In the genomic region with DNA sequence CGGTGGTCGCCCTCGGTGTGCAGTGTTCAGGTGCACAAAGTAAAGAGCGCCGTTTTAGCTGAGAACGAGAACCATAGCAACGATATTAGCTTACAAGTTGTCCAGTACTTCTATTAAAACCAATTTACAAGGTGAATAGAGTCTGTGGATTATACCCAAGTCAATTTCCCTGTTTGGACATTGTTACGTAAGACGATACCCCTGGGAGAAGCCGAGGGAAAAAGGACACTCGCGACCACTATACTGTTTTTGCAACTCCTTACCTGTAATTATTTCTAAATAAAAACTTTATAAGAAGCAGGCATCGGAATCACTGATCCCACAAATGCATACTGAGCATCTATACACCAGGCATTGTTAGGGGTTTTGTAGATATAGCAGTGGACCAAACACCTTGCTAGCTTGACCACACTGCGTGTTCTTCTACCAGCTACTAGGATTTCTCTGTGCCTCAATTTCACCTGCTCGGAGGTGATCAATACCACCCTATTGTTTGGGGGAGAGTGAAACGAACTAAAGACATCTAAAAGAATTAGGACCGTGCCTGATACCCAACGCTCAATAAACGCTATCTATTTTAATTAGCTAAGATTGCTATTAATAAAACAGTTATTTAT, we compare ENCODE assay signal across 8 cellular contexts.
DNase-seq lines count a peak whose midpoint lies in the region; ATAC-seq and TF ChIP-seq lines count a peak whose summit lies in the region.

No MANE protein-coding gene starts in this region.

- H3K9me3 ChIP-seq in DND-41 (ENCODE audit: insufficient read depth, low read length, severe bottlenecking) (no peaks in the 10 kb centered on the region), OCI-LY3 (ENCODE audit: insufficient read depth, low read length) (no peaks in the 10 kb centered on the region), parathyroid adenoma (ENCODE audit: control insufficient read depth, low read length) (no peaks in the 10 kb centered on the region)

- peak overlapping the region; percentile 87 for H3K4me2 ChIP-seq in DND-41 (ENCODE audit: insufficient read depth, low read length)
- peak overlapping the region; percentile 98 for H3K4me2 ChIP-seq in OCI-LY3 (ENCODE audit: low read length)
- peak overlapping the region; percentile 82 for H3K4me2 ChIP-seq in parathyroid adenoma (ENCODE audit: low read length)

- H3K79me2 ChIP-seq in DND-41 (ENCODE audit: insufficient read depth, low read length): peaks cover 51% of the 10 kb centered on the region
- H3K79me2 ChIP-seq in OCI-LY3 (ENCODE audit: low read length): peaks cover 49% of the 10 kb centered on the region
- H3K79me2 ChIP-seq in parathyroid adenoma: peaks cover 36% of the 10 kb centered on the region

- H3K4me1 ChIP-seq in DND-41 (ENCODE audit: insufficient read depth, low read length) (peaks cover 73% of the 10 kb centered on the region), OCI-LY3 (ENCODE audit: low read length) (peaks cover 33% of the 10 kb centered on the region), parathyroid adenoma (peaks cover 18% of the 10 kb centered on the region)

- H3K27me3 ChIP-seq in DND-41 (ENCODE audit: insufficient read depth, low read length, poor library complexity): no peaks in the 10 kb centered on the region
- H3K27me3 ChIP-seq in OCI-LY3 (ENCODE audit: low read depth, low read length): no peaks in the 10 kb centered on the region
- H3K27me3 ChIP-seq in parathyroid adenoma (ENCODE audit: control insufficient read depth, insufficient read depth, low read length): no peaks in the 10 kb centered on the region

- H3K27ac ChIP-seq in DND-41 (ENCODE audit: low read length) (peak overlapping the region; percentile 77), OCI-LY3 (ENCODE audit: low read length) (peak overlapping the region; percentile 82), epithelial cell of prostate (peak overlapping the region; percentile 93), parathyroid adenoma (peak overlapping the region; percentile 100)

- peak overlapping the region; percentile 69 to 73 for H3K4me3 ChIP-seq in DND-41 (ENCODE audit: low read depth in 1 of 2, low read length in 2 of 2)
- peak overlapping the region; percentile 90 for H3K4me3 ChIP-seq in OCI-LY3 (ENCODE audit: low read length)
- H3K4me3 ChIP-seq in parathyroid adenoma (ENCODE audit: low read depth, low read length): peak overlapping the region; percentile 99

- no peak for TF ChIP-seq CTCF in DND-41 (IDR thresholded peaks at IDR 0.05; ENCODE audit: borderline replicate concordance, extremely low read depth, low read length, poor library complexity, severe bottlenecking)
- no peak for TF ChIP-seq CTCF in OCI-LY3 (IDR thresholded peaks at IDR 0.05; ENCODE audit: low read depth, low read length)
- no peak for TF ChIP-seq CTCF in parathyroid adenoma (IDR thresholded peaks at IDR 0.05)

- H4K20me1 ChIP-seq in DND-41 (ENCODE audit: insufficient read depth, low read length) (peaks cover 44% of the 10 kb centered on the region), OCI-LY3 (ENCODE audit: insufficient read depth, low read length) (peaks cover 44% of the 10 kb centered on the region)

- no peak; the same call in 2 of the 3 replicates for ATAC-seq in DND-41 (ENCODE audit: insufficient read depth, low read depth)
- ATAC-seq in GM18867 (IDR thresholded peaks at IDR 0.05; ENCODE audit: unreplicated experiment): no peak

- H3K36me3 ChIP-seq in DND-41 (ENCODE audit: insufficient read depth, low read length): peaks cover 43% of the 10 kb centered on the region
- H3K36me3 ChIP-seq in OCI-LY3 (replicated peaks; ENCODE audit: low read depth, low read length): peaks cover 44% of the 10 kb centered on the region
- no peaks in the 10 kb centered on the region for H3K36me3 ChIP-seq in parathyroid adenoma (ENCODE audit: control insufficient read depth, insufficient read depth, low read length)

- H2AFZ ChIP-seq in DND-41 (ENCODE audit: low read depth, low read length) (peak overlapping the region; percentile 86), OCI-LY3 (ENCODE audit: low read depth, low read length) (peak overlapping the region; percentile 93), parathyroid adenoma (peak overlapping the region; percentile 98)

- no peak for DNase-seq in DND-41
- DNase-seq in epithelial cell of prostate (ENCODE audit: low read depth, low spot score): no peak
- DNase-seq in NOMO-1 treated with dmso at 0.1 percent for 144 hours (lab: John Stamatoyannopoulos, UW; ENCODE audit: unreplicated experiment): no peak
- no peak for DNase-seq in NCI-H82 (lab: John Stamatoyannopoulos, UW)
- no peak for DNase-seq in EL

- H3K9ac ChIP-seq in DND-41 (ENCODE audit: low read depth, low read length) (peak overlapping the region; percentile 71), OCI-LY3 (ENCODE audit: low read length) (peak overlapping the region; percentile 63), parathyroid adenoma (no peak overlapping the region)
